8 cellular contexts compared by ENCODE assay signal in the genomic region with DNA sequence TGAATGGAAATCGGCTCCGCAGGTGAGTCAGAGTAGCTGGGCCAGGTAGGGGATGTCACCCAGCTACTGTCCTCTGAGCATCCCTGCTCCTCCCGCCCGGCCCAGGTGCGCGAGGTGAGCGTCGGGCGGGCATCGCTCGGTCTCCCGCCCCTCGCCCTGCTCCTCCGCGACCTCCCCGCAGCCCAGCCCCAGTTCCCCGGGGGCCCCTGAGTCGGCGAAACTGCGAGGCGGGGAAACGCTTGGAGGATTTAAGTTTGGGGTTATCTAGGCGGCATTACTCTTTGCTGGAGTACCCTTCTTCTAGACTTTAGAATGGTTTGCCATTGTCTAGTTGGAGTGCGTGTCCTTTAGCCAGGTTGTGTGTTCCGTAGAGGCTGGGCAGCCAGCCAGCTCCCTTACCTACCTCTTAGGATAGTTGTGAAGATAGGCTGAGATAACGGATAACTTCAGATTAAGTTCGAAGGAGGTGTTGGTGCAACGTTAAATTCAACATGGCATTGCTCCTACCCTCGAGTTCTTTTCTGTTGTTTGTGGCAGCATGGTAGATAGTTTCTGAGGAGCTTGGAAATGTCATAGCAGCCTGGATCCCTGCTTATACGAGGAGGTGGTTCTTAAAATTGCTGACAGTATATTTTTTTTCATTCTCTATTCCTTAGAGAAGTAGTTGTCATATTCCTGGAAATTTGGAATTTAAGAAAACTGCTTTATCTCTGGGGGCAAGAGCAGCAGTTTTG. TPM values are rescaled to one million over a fixed set of nuclear protein-coding genes. Genes with fewer than 3 reads are reported as not detected.
A peak's percentile ranks its signal among the peaks of the same experiment; 100 is the strongest.
DNase-seq lines count a peak whose midpoint lies in the region; ATAC-seq and TF ChIP-seq lines count a peak whose summit lies in the region.

No MANE protein-coding gene starts in this region.

- no peak for TF ChIP-seq CTCF in Loucy (conservative IDR thresholded peaks at IDR 0.05; ENCODE audit: low read length)

- H3K4me1 Mint-ChIP-seq in activated naive CD8-positive, alpha-beta T cell treated with anti-CD3 and anti-CD28 coated beads, Interleukin-2, amount 50 U/mL, for 24 hours: peaks cover 50% of the 10 kb centered on the region

- DNase-seq in DMS153 treated with DMSO at 0.1 percent for 48 hours (lab: John Stamatoyannopoulos, UW; ENCODE audit: unreplicated experiment) (peak; percentile 55), hepatic stellate cell (ENCODE audit: low spot score) (peak; percentile 15), mucosa of gallbladder (ENCODE audit: low spot score) (no peak), retina (no peak)
- DNase-seq in activated naive CD8-positive, alpha-beta T cell treated with anti-CD3 and anti-CD28 coated beads, Interleukin-2, amount 50 U/mL, for 24 hours: no peak

- H3K27me3 ChIP-seq in Loucy (ENCODE audit: insufficient read depth, low read length, poor library complexity, severe bottlenecking): no peaks in the 10 kb centered on the region
- no peaks in the 10 kb centered on the region for H3K27me3 ChIP-seq in skeletal muscle satellite cell (ENCODE audit: control insufficient read depth, insufficient read depth, low read length)

- peaks cover 44% of the 10 kb centered on the region for H4K20me1 ChIP-seq in Loucy (ENCODE audit: insufficient read depth, low read length, poor library complexity, severe bottlenecking)

- H3K4me2 ChIP-seq in Loucy (ENCODE audit: low read depth, low read length, poor library complexity, severe bottlenecking) (peak overlapping the region; percentile 92), skeletal muscle satellite cell (ENCODE audit: low read length) (peak overlapping the region; percentile 88)

- H3K4me3 Mint-ChIP-seq in activated naive CD8-positive, alpha-beta T cell treated with anti-CD3 and anti-CD28 coated beads, Interleukin-2, amount 50 U/mL, for 24 hours: peak overlapping the region; percentile 96

- H3K4me3 ChIP-seq in Loucy (ENCODE audit: low read length, poor library complexity, severe bottlenecking) (peak overlapping the region; percentile 81), skeletal muscle satellite cell (ENCODE audit: low read length) (peak overlapping the region; percentile 92)

- peak overlapping the region; percentile 98 for H2AFZ ChIP-seq in Loucy (ENCODE audit: low read length)

- H3K9ac ChIP-seq in Loucy (ENCODE audit: low read depth, low read length, poor library complexity, severe bottlenecking): peak overlapping the region; percentile 79
- peak overlapping the region; percentile 99 for H3K9ac ChIP-seq in skeletal muscle satellite cell (ENCODE audit: low read depth, low read length)

- H3K27me3 Mint-ChIP-seq in activated naive CD8-positive, alpha-beta T cell treated with anti-CD3 and anti-CD28 coated beads, Interleukin-2, amount 50 U/mL, for 24 hours: no peaks in the 10 kb centered on the region

- H3K27ac Mint-ChIP-seq in activated naive CD8-positive, alpha-beta T cell treated with anti-CD3 and anti-CD28 coated beads, Interleukin-2, amount 50 U/mL, for 24 hours: peak overlapping the region; percentile 93

- H3K9me3 ChIP-seq in Loucy (ENCODE audit: insufficient read depth, low read depth, low read length) (no peaks in the 10 kb centered on the region), skeletal muscle satellite cell (replicated peaks; ENCODE audit: low read length) (no peaks in the 10 kb centered on the region)

- H3K36me3 ChIP-seq in Loucy (ENCODE audit: insufficient read depth, low read length) (no peaks in the 10 kb centered on the region), skeletal muscle satellite cell (ENCODE audit: insufficient read depth, low read length) (no peaks in the 10 kb centered on the region)

- peaks cover 48% of the 10 kb centered on the region for H3K4me1 ChIP-seq in Loucy (ENCODE audit: insufficient read depth, low read length, poor library complexity, severe bottlenecking)
- H3K4me1 ChIP-seq in skeletal muscle satellite cell (ENCODE audit: control insufficient read depth, insufficient read depth, low read length): peaks cover 6% of the 10 kb centered on the region

- H3K9me3 Mint-ChIP-seq in activated naive CD8-positive, alpha-beta T cell treated with anti-CD3 and anti-CD28 coated beads, Interleukin-2, amount 50 U/mL, for 24 hours: no peaks in the 10 kb centered on the region

- no peaks in the 10 kb centered on the region for H3K9me2 ChIP-seq in Loucy (replicated peaks; ENCODE audit: low read depth, low read length)

- peak; percentile 36 for ATAC-seq in GM21526 (IDR thresholded peaks at IDR 0.05; ENCODE audit: low FRiP score, unreplicated experiment)
- no peak for ATAC-seq in activated naive CD8-positive, alpha-beta T cell treated with anti-CD3 and anti-CD28 coated beads, Interleukin-2, amount 50 U/mL, for 24 hours

- H3K36me3 Mint-ChIP-seq in activated naive CD8-positive, alpha-beta T cell treated with anti-CD3 and anti-CD28 coated beads, Interleukin-2, amount 50 U/mL, for 24 hours (ENCODE audit: low read depth): no peaks in the 10 kb centered on the region

- no peaks in the 10 kb centered on the region for H3F3A ChIP-seq in Loucy (ENCODE audit: low read depth)

- peaks cover 62% of the 10 kb centered on the region for H3K79me2 ChIP-seq in Loucy (ENCODE audit: insufficient read depth, low read length)

RNA-seq across cellular contexts. Expression of a gene that starts 0.7 kb away (rescaled TPM):
- total RNA-seq in skeletal muscle satellite cell (2012; rRNA removed): 9.8 and 10.4 TPM in 2 replicates
- 23.8 TPM for total RNA-seq in mucosa of gallbladder

RNA-seq across cellular contexts. Expression of a gene that starts 48.6 kb away (rescaled TPM):
- total RNA-seq in skeletal muscle satellite cell (2012; rRNA removed): 11.1 and 12.7 TPM in 2 replicates
- 29.8 TPM for total RNA-seq in mucosa of gallbladder

Comparison
In these comparisons a context has a peak if more than half of its experiments do, and no peak if none do; other contexts are left out.
1. DNase-seq: peak in DMS153 treated with DMSO at 0.1 percent for 48 hours (single experiment) and hepatic stellate cell (single experiment); none in activated naive CD8-positive, alpha-beta T cell treated with anti-CD3 and anti-CD28 coated beads, Interleukin-2, amount 50 U/mL, for 24 hours (single experiment), mucosa of gallbladder (single experiment) and retina (single experiment).